Comparison of ENCODE assay signal across 1 cellular context in the genomic region with DNA sequence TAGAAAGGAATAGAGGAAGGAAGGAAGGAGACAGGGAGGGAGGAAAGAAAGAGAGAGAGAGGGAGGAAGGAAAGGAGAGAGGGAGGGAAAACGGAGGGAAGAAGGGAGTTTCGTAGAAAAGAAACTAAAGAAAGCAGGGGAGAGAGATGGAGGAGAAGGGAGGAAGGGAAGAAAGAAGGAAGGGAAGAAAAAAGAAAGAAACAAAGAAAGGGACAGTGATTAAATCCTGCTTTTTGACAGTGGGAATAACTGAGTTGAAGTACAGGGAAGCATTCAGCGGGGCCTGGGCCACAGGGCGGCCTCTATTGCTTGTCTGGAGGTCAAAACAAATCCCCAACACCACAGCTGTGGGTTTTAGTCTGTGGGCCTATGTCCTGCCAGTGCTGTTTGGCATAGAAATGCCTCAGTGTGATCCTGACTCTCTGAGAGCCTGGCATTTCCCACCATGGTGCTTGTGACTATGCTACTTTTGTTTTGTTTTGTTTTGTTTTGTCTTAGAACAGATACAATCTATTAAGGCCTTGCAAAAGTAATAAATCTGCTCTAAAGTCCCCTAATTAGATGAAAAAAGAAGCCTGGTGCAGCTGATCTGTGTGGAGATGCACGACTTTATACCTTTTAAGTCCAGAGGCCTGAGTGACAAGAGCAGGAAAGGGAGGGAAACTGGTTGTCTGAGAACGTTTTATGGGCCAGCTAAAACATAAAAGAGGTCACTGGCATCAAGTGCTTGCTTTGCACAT.
TF ChIP-seq lines count a peak whose summit lies in the region.

No MANE protein-coding gene starts in this region.

TF ChIP-seq in H1, 55 proteins besides CTCF, POLR2A, EP300 and RAD21 (continued from another document):
- TF ChIP-seq BACH1 (IDR thresholded peaks at IDR 0.05; ENCODE audit: low read length) (no peak), GTF2F1 (IDR thresholded peaks at IDR 0.05; ENCODE audit: borderline replicate concordance, low read depth, low read length) (no peak), YY1 (IDR thresholded peaks at IDR 0.05; ENCODE audit: low read depth, low read length) (no peak), SP4 (IDR thresholded peaks at IDR 0.05; ENCODE audit: low read length) (no peak)
TF ChIP-seq in H1: peak in this region for 0.
